In the genomic region with DNA sequence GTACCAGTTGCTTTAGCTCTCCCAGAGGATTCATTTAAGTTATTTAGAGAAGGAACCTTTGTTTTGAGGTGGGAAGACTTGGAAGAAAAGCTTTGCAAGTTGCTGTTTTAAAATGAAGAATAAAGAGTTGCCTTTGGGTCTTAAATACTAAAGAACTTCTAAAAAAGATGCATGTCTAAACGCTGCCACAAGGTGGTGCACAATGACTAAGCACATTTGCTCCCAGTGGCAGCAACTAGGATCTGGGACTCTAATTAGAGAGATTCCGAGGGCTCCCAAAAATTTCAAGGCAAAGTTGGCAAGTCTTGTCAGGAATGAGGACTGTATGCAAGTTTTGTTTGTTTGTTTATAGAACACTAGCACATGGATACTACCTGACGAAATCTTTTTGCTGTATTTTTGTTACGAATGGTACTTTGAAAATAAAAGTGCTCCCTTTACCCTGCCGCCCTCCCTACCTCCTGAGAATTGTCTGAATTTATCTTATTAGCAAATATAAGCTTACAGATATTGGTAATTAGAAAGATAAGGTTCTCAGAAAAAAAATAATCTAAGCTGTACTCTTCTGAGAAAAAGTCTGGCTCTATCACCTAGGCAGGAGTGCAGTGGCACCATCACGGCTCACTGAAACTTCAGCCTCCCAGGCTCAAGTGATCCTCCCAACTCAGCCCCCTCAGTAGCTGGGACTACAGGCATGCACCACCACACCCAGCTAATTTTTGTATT, we compare ENCODE assay signal across 8 cellular contexts.
A peak's percentile ranks its signal among the peaks of the same experiment; 100 is the strongest.
DNase-seq lines count a peak whose midpoint lies in the region; ATAC-seq, FAIRE-seq and TF ChIP-seq lines count a peak whose summit lies in the region.

No MANE protein-coding gene starts in this region.

- H3K79me2 ChIP-seq in OCI-LY1 (ENCODE audit: insufficient read depth, low read length) = no peaks in the 10 kb centered on the region

- no peaks in the 10 kb centered on the region for H3K4me1 ChIP-seq in OCI-LY1 (ENCODE audit: insufficient read depth, low read length, severe bottlenecking)

- FAIRE-seq in HTR-8/SVneo (lab: Jason Lieb, UNC) = no peak

- no peak overlapping the region for H3K27ac ChIP-seq in OCI-LY1 (ENCODE audit: low read depth, low read length, poor library complexity, severe bottlenecking)

- no peak overlapping the region; the same call in 1 of the 2 replicates for H2AFZ ChIP-seq in OCI-LY1 (ENCODE audit: low read length)

- H3K27me3 ChIP-seq in OCI-LY1 (ENCODE audit: insufficient read depth, low read length) = no peaks in the 10 kb centered on the region

- ATAC-seq in GM19035 (IDR thresholded peaks at IDR 0.05; ENCODE audit: unreplicated experiment) = no peak

- no peaks in the 10 kb centered on the region for H4K20me1 ChIP-seq in OCI-LY1 (ENCODE audit: insufficient read depth, low read length)

- H3K36me3 ChIP-seq in OCI-LY1 (ENCODE audit: insufficient read depth, low read length) = no peaks in the 10 kb centered on the region

- H3K4me2 ChIP-seq in OCI-LY1 (ENCODE audit: low read length) = peak overlapping the region; percentile 5; the same call in 1 of the 2 replicates

- H3K9me3 ChIP-seq in OCI-LY1 (ENCODE audit: low read length) = no peaks in the 10 kb centered on the region

- TF ChIP-seq CTCF in GM13977 (IDR thresholded peaks at IDR 0.05; ENCODE audit: extremely low read depth, insufficient read depth, missing control alignments) = peak; percentile 82
- TF ChIP-seq CTCF in OCI-LY1 (IDR thresholded peaks at IDR 0.05; ENCODE audit: low read length) = peak; percentile 79

- H3K9me2 ChIP-seq in OCI-LY1 (ENCODE audit: low read depth, low read length) = no peaks in the 10 kb centered on the region

- in situ Hi-C loops in GM13977 (cut with MboI; ENCODE audit: low pct_unique_long_range_greater_than_20kb, low sequenced_read_pairs, unreplicated experiment) = loop anchor here (10.0 kb wide), 1 partner anchor 642 kb away; no protein-coding TSS in a partner anchor

- H3K4me3 ChIP-seq in OCI-LY1 (ENCODE audit: low read depth, low read length, poor library complexity, severe bottlenecking) = no peak overlapping the region

- no peak overlapping the region for H3K9ac ChIP-seq in OCI-LY1 (ENCODE audit: low read length)

- peak; percentile 68 for DNase-seq in AG08396 (ENCODE audit: low spot score)
- peak; percentile 50 for DNase-seq in GM13977 (ENCODE audit: low spot score)
- DNase-seq in HTR-8/SVneo (ENCODE audit: insufficient read length, low spot score) = peak; percentile 28
- DNase-seq in activated effector memory CD4-positive, alpha-beta T cell treated with Interleukin-2 at 50 U/mL for 16 hours = peak; percentile 2
- DNase-seq in glomerular endothelial cell (ENCODE audit: extremely low read depth, low read depth, low spot score) = peak; percentile 57
- peak; percentile 82 for DNase-seq in pons (ENCODE audit: low spot score)

- no peaks in the 10 kb centered on the region for H3F3A ChIP-seq in OCI-LY1 (ENCODE audit: insufficient read depth, low read length)

Comparison
In these comparisons a context has a peak if more than half of its experiments do, and no peak if none do; other contexts are left out.
1. DNase-seq: peak in every context shown above with its lines; median percentile 82 in pons; 68 in AG08396; 57 in glomerular endothelial cell; 50 in GM13977; 28 in HTR-8/SVneo; 2 in activated effector memory CD4-positive, alpha-beta T cell treated with Interleukin-2 at 50 U/mL for 16 hours.